ENCODE assay signal across 8 cellular contexts in the genomic region with DNA sequence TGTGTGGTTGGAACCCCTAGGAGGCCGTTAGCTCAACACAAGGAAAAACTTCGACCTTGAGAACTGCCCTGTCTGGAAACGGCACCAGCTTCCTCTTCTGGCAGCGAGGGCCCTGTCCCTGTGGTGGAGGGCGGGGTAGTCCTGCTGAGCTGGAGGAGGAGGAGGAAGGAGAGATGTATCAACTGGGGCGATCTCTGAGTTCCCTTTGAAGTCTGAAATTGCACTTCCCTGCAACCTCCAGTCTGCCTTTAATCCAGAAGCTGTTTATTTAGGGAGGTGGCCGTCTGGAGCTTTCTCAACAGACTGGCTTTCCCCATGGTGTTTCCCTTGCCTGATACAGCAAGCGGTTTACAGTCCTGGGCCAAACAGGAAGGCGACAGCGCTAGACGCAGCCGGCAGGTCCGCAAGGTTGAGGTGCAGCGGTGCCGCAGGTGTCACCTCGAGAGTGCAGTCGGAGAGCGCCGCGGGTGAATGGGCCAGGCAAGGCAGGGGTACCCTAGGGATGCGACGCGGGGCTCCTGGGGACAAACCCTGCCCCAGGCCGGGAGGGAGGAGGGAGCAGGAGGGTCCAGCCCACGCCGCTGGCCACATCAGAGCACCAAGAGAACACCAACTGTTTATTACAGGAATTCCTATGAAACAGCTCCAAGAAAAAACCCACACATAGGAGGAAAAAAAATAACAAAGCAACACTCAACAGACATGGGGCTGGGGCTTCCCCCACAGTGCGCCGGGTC. TPM values are rescaled to one million over a fixed set of nuclear protein-coding genes. Genes with fewer than 3 reads are reported as not detected.
A peak's percentile ranks its signal among the peaks of the same experiment; 100 is the strongest.
DNase-seq lines count a peak whose midpoint lies in the region; ATAC-seq, FAIRE-seq and TF ChIP-seq lines count a peak whose summit lies in the region.

No MANE protein-coding gene starts in this region.

- H3K36me3 ChIP-seq in Peyer's patch (peaks cover 0 to 4% (median 0%) of the 10 kb centered on the region in 3 donors), iPS DF 6.9 (ENCODE audit: control insufficient read depth, insufficient read depth, low read length) (no peaks in the 10 kb centered on the region), gastrocnemius medialis (peaks cover 0 to 10% of the 10 kb centered on the region in 2 donors)

- POLR2A ChIA-PET in GM10248 (lab: Yijun Ruan, JAX), result interaction anchor here (1.0 to 1.1 kb wide), 2 partner anchors 134 to 146 kb away, joined by 3 to 4 read pairs; partner anchors contain the start of gene SRSF1

- DNase-seq in GM10248 (ENCODE audit: extremely low spot score), result peak; percentile 39
- peak; percentile 66 to 82 (median 75) for DNase-seq in Peyer's patch
- peak; percentile 44 for DNase-seq in astrocyte of the cerebellum (ENCODE audit: low read depth)
- no peak for DNase-seq in iPS DF 6.9 (ENCODE audit: low read depth, low spot score)
- DNase-seq in gastrocnemius medialis, result peak in 1 of 2 donors; percentile 78
- no peak for DNase-seq in amniotic stem cell (lab: John Stamatoyannopoulos, UW)

- H3K4me3 ChIP-seq in Peyer's patch (peak overlapping the region; percentile 21 to 63 (median 46)), astrocyte of the cerebellum (ENCODE audit: low read depth, low read length) (peak overlapping the region; percentile 26), iPS DF 6.9 (ENCODE audit: low read length) (peak overlapping the region; percentile 35; the same call in 1 of the 2 replicates), gastrocnemius medialis (peak overlapping the region; percentile 58 to 73 (median 66))

- in situ Hi-C loops in astrocyte of the cerebellum (cut with HindIII; ENCODE audit: low sequenced_read_pairs) (no loop called here), gastrocnemius medialis (cut with MboI; ENCODE audit: low sequenced_read_pairs in 4 of 4) (no loop called here)

- H3K27ac ChIP-seq in Peyer's patch (peak overlapping the region; percentile 51 to 82 (median 70)), iPS DF 6.9 (ENCODE audit: low read length) (no peak overlapping the region), gastrocnemius medialis (peak overlapping the region; percentile 85 to 94 (median 90))

- H3K27me3 ChIP-seq in Peyer's patch (no peaks in the 10 kb centered on the region), iPS DF 6.9 (ENCODE audit: control insufficient read depth, insufficient read depth, low read length) (peaks cover 2% of the 10 kb centered on the region; the same call in 1 of the 2 replicates), gastrocnemius medialis (no peaks in the 10 kb centered on the region)

- H3K9me3 ChIP-seq in Peyer's patch (no peaks in the 10 kb centered on the region), iPS DF 6.9 (ENCODE audit: control insufficient read depth, insufficient read depth, low read length) (no peaks in the 10 kb centered on the region), gastrocnemius medialis (no peaks in the 10 kb centered on the region)

- H3K4me1 ChIP-seq in Peyer's patch, result peaks cover 0 to 21% (median 15%) of the 10 kb centered on the region in 4 donors
- H3K4me1 ChIP-seq in iPS DF 6.9 (ENCODE audit: control insufficient read depth, insufficient read depth, low read length), result peaks cover 7% of the 10 kb centered on the region; the same call in 1 of the 2 replicates
- H3K4me1 ChIP-seq in gastrocnemius medialis, result peaks cover 30 to 39% of the 10 kb centered on the region in 2 donors

- CTCF ChIA-PET in GM10248 (lab: Yijun Ruan, JAX), result interaction anchor here (1.0 to 24.4 kb wide), 10 partner anchors 8 to 253 kb away, joined by 3 to 478 read pairs (median 21); partner anchors contain the start of genes CUEDC1, MRPS23 and VEZF1

- TF ChIP-seq POLR2A in Peyer's patch (IDR thresholded peaks at IDR 0.05) (no peak), gastrocnemius medialis (IDR thresholded peaks at IDR 0.05) (no peak)

- TF ChIP-seq CTCF in GM10248 (IDR thresholded peaks at IDR 0.05; ENCODE audit: control extremely low read depth, extremely low read depth, low read depth, missing control alignments) (no peak), Peyer's patch (IDR thresholded peaks at IDR 0.05) (no peak), astrocyte of the cerebellum (IDR thresholded peaks at IDR 0.05; ENCODE audit: low read depth, low read length, missing control alignments) (no peak), gastrocnemius medialis (IDR thresholded peaks at IDR 0.05 in 4 of 5, conservative IDR thresholded peaks at IDR 0.05 in 1 of 5) (no peak)

- intact Hi-C loops in gastrocnemius medialis (cut with DNase I; ENCODE audit: low total_unique reads), result no loop called here

- peak; percentile 32 for FAIRE-seq in A204.1 (lab: Jason Lieb, UNC)

- no CpG with 5 or more reads among the region's 28 CpGs for WGBS in iPS DF 6.9 (ENCODE audit: insufficient coverage, insufficient read length)

- ATAC-seq in gastrocnemius medialis (peak; percentile 43 to 55), HG03139 (IDR thresholded peaks at IDR 0.05; ENCODE audit: unreplicated experiment) (no peak)

RNA-seq across cellular contexts. Expression of gene MRPS23, which starts 11.3 kb away (rescaled TPM):
- 1 to 10 TPM in 3 of 4 donors, under 1 TPM in 1; 0.83 to 7.4 (median 5.2) TPM for total RNA-seq in Peyer's patch
- total RNA-seq in gastrocnemius medialis, result 10 to 100 TPM; 24.3 to 47.2 (median 35.5) TPM

Comparison
In these comparisons a context has a peak if more than half of its experiments do, and no peak if none do; other contexts are left out.
1. DNase-seq: peak in GM10248 (single experiment), Peyer's patch (3 of 3) and astrocyte of the cerebellum (single experiment); none in iPS DF 6.9 (single experiment) and amniotic stem cell (single experiment).
2. Peak in every context shown above with its lines, with median percentiles within 50 percentile points of each other: H3K4me3 ChIP-seq.